Comparison of ENCODE assay signal across 10 cellular contexts in the genomic region with DNA sequence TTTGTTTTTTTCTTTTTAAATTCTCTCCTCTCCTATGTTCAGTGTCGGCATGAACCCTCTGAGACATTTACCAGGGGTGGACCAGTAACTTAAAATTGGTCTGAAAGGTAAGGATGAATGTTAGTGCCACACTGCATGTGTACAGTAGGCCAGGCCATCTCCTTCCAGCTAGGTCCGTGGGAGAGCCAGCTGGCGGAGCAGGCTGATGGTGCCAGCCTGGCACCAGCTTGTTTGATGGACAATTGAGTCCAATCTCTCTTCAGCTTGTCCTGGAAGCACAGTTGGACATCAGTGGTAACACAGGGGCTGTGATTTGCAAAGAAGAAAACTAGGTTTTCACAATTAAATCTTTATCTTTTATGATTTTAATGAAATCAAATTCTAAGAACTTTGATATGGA.
A peak's percentile ranks its signal among the peaks of the same experiment; 100 is the strongest.
DNase-seq lines count a peak whose midpoint lies in the region; ATAC-seq, FAIRE-seq and TF ChIP-seq lines count a peak whose summit lies in the region.
"Had no signal": no experiment of that assay in that cellular context is flagged by ENCODE, and none has a peak within 500 bp of the region (broad histone marks: within the 10 kb centered on the region; RNA-seq: fewer than 3 reads in every experiment).

No MANE protein-coding gene starts in this region.

- H3K27ac Mint-ChIP-seq in activated T-helper 2 cell treated with anti-CD3 and anti-CD28 coated beads, Interferon-gamma antibody, Interleukin-2, Interleukin-4, amounts not matched to agents 10 μg/mL and 5 μg/mL and 100 μg/mL, durations not matched to agents 14 hours and 24 hours and 36 hours = peak overlapping the region; percentile 89
- H3K27ac Mint-ChIP-seq: nephron progenitor cell had no signal

- no peaks in the 10 kb centered on the region for H3K9me3 ChIP-seq in HepG2 (ENCODE audit: low read length)

- CTCF ChIA-PET in HepG2 (lab: Yijun Ruan, JAX; ENCODE audit: low intra/inter-chr PET ratio, low total read pairs) = interaction anchor here (3.1 kb wide), 1 partner anchor 138 kb away, joined by 18 read pairs; a partner anchor contains a TSS

- POLR2A ChIA-PET in HepG2 (lab: Yijun Ruan, JAX) = interaction anchor here (1.1 to 1.9 kb wide), 2 partner anchors 137 to 138 kb away, joined by 3 to 7 read pairs; a partner anchor contains a TSS

- no peak for TF ChIP-seq POLR2A in HepG2 (IDR thresholded peaks at IDR 0.05; ENCODE audit: insufficient read depth in 1 of 2, low read depth in 2 of 2, low read length in 2 of 2)

- FAIRE-seq in HepG2 (lab: Jason Lieb, UNC) = no peak

- H3K27me3 ChIP-seq in HepG2 (ENCODE audit: control insufficient read depth in 1 of 2, insufficient read depth in 2 of 2, low read length in 2 of 2) = no peaks in the 10 kb centered on the region

- intact Hi-C loops in activated T-helper 2 cell treated with anti-CD3 and anti-CD28 coated beads, Interferon-gamma antibody, Interleukin-2, Interleukin-4, amounts not matched to agents 10 μg/mL and 5 μg/mL and 100 μg/mL, durations not matched to agents 14 hours and 24 hours and 36 hours (cut with micrococcal nuclease) = loop anchor here (1.0 to 10.0 kb wide), 3 partner anchors 60 to 136 kb away; a partner anchor contains a TSS
- intact Hi-C loops in HepG2 (cut with micrococcal nuclease; ENCODE audit: unreplicated experiment) = loop anchor here (1.0 to 10.0 kb wide), 3 partner anchors 67 to 340 kb away; a partner anchor contains a TSS

- no peaks in the 10 kb centered on the region for H3K9me3 Mint-ChIP-seq in activated T-cell treated with anti-CD3 and anti-CD28 coated beads, Interleukin-2, amount 50 U/mL, for 4 hours
- no peaks in the 10 kb centered on the region for H3K9me3 Mint-ChIP-seq in activated T-helper 2 cell treated with anti-CD3 and anti-CD28 coated beads, Interferon-gamma antibody, Interleukin-2, Interleukin-4, amounts not matched to agents 10 μg/mL and 5 μg/mL and 100 μg/mL, durations not matched to agents 14 hours and 24 hours and 36 hours
- H3K9me3 Mint-ChIP-seq: H9, nephron progenitor cell had no signal

- no peak for TF ChIP-seq RAD21 in HepG2 (CRISPR knock-in tag; IDR thresholded peaks at IDR 0.05)

- H3K4me1 ChIP-seq in HepG2 (ENCODE audit: insufficient read depth, low read length) = peaks cover 21% of the 10 kb centered on the region

- no peak overlapping the region for H2AFZ ChIP-seq in HepG2 (ENCODE audit: low read length)

- H3K4me2 ChIP-seq in HepG2 (ENCODE audit: low read depth, low read length) = peak overlapping the region; percentile 70; the same call in 1 of the 2 replicates

- H3K79me2 ChIP-seq in HepG2 (ENCODE audit: insufficient read depth, low read length) = no peaks in the 10 kb centered on the region

- no peak for DNase-seq in activated T-cell treated with anti-CD3 and anti-CD28 coated beads, Interleukin-2, amount 50 U/mL, for 4 hours
- DNase-seq in activated T-cell treated with anti-CD3 and anti-CD28 coated beads for 4 hours (no peak), HepG2 (ENCODE audit: low spot score) (no peak), DMS53 (lab: John Stamatoyannopoulos, UW) (no peak), SW480 (ENCODE audit: low spot score) (no peak)
- no peak for DNase-seq in activated T-helper 2 cell treated with anti-CD3 and anti-CD28 coated beads, Interferon-gamma antibody, Interleukin-2, Interleukin-4, amounts not matched to agents 10 μg/mL and 5 μg/mL and 100 μg/mL, durations not matched to agents 14 hours and 24 hours and 36 hours (ENCODE audit: low spot score)

- no peak overlapping the region for H3K9ac ChIP-seq in HepG2 (ENCODE audit: insufficient read depth, low read depth, low read length)

- no TSS peak for BruUV-seq in HepG2 (replicated peaks; lab: Mats Ljungman, UMichigan)

- peak overlapping the region; percentile 86 for H3K4me3 Mint-ChIP-seq in activated T-cell treated with anti-CD3 and anti-CD28 coated beads, Interleukin-2, amount 50 U/mL, for 4 hours
- H3K4me3 Mint-ChIP-seq in activated T-helper 2 cell treated with anti-CD3 and anti-CD28 coated beads, Interferon-gamma antibody, Interleukin-2, Interleukin-4, amounts not matched to agents 10 μg/mL and 5 μg/mL and 100 μg/mL, durations not matched to agents 14 hours and 24 hours and 36 hours (ENCODE audit: low read depth) = peak overlapping the region; percentile 80
- H3K4me3 Mint-ChIP-seq: H9 had no signal

- H3K36me3 ChIP-seq in HepG2 (replicated peaks in 1 of 2; ENCODE audit: control insufficient read depth in 1 of 2, insufficient read depth in 2 of 2, low read length in 2 of 2) = peaks cover 1 to 17% of the 10 kb centered on the region in 2 experiments; a peak in 2 of 5 replicates

- H3K4me3 ChIP-seq in HepG2 (replicated peaks in 1 of 3; ENCODE audit: insufficient read depth in 1 of 3, low read depth in 2 of 3, low read length in 3 of 3) = no peak overlapping the region

- H4K20me1 ChIP-seq in HepG2 (ENCODE audit: insufficient read depth, low read length) = no peaks in the 10 kb centered on the region

- no peak for ATAC-seq in activated T-cell treated with anti-CD3 and anti-CD28 coated beads, Interleukin-2, amount 50 U/mL, for 4 hours
- ATAC-seq in HepG2 = no peak
- ATAC-seq in activated CD4-positive, CD25-positive, alpha-beta regulatory T cell treated with anti-CD3 and anti-CD28 coated beads, Interleukin-2, amount 50 U/mL, for 24 hours = no peak

- peaks cover 18% of the 10 kb centered on the region for H3K4me1 Mint-ChIP-seq in activated T-cell treated with anti-CD3 and anti-CD28 coated beads, Interleukin-2, amount 50 U/mL, for 4 hours (ENCODE audit: low read depth)
- H3K4me1 Mint-ChIP-seq in activated T-helper 2 cell treated with anti-CD3 and anti-CD28 coated beads, Interferon-gamma antibody, Interleukin-2, Interleukin-4, amounts not matched to agents 10 μg/mL and 5 μg/mL and 100 μg/mL, durations not matched to agents 14 hours and 24 hours and 36 hours (ENCODE audit: low read depth) = peaks cover 25% of the 10 kb centered on the region

- H3K27ac ChIP-seq in HepG2 (ENCODE audit: extremely low read length, insufficient read depth, low read length) (no peak overlapping the region), temporal lobe (ENCODE audit: low read depth, low read length) (peak overlapping the region; percentile 53)

- TF ChIP-seq EP300 in HepG2 (IDR thresholded peaks at IDR 0.05; ENCODE audit: low read depth in 2 of 2, low read length in 2 of 2) (no peak), HepG2 (CRISPR knock-in tag; IDR thresholded peaks at IDR 0.05; ENCODE audit: borderline replicate concordance) (no peak)

- 90% methylated on average over 3 of the region's 3 CpGs for WGBS in HepG2 (ENCODE audit: low lambda C conversion rate)

- in situ Hi-C loops in HepG2 (cut with HindIII; ENCODE audit: extremely low pct_ligation_motif_present, low pct_unique_long_range_greater_than_20kb) = loop anchor here (25.0 kb wide), 1 partner anchor 317 kb away; a partner anchor contains a TSS

- no peak for TF ChIP-seq CTCF in HepG2 (CRISPR knock-in tag; IDR thresholded peaks at IDR 0.05)

- peaks cover 8% of the 10 kb centered on the region for H3K36me3 Mint-ChIP-seq in activated T-cell treated with anti-CD3 and anti-CD28 coated beads, Interleukin-2, amount 50 U/mL, for 4 hours (ENCODE audit: insufficient read depth)
- no peaks in the 10 kb centered on the region for H3K36me3 Mint-ChIP-seq in activated T-helper 2 cell treated with anti-CD3 and anti-CD28 coated beads, Interferon-gamma antibody, Interleukin-2, Interleukin-4, amounts not matched to agents 10 μg/mL and 5 μg/mL and 100 μg/mL, durations not matched to agents 14 hours and 24 hours and 36 hours (ENCODE audit: low read depth)

- no peaks in the 10 kb centered on the region for H3K27me3 Mint-ChIP-seq in activated T-cell treated with anti-CD3 and anti-CD28 coated beads, Interleukin-2, amount 50 U/mL, for 4 hours (ENCODE audit: low read depth)
- H3K27me3 Mint-ChIP-seq in activated T-helper 2 cell treated with anti-CD3 and anti-CD28 coated beads, Interferon-gamma antibody, Interleukin-2, Interleukin-4, amounts not matched to agents 10 μg/mL and 5 μg/mL and 100 μg/mL, durations not matched to agents 14 hours and 24 hours and 36 hours (ENCODE audit: low read depth) = no peaks in the 10 kb centered on the region

TF ChIP-seq in HepG2, 621 proteins besides CTCF, POLR2A, EP300 and RAD21 (continues in another document):
- TF ChIP-seq, protein P1, sequence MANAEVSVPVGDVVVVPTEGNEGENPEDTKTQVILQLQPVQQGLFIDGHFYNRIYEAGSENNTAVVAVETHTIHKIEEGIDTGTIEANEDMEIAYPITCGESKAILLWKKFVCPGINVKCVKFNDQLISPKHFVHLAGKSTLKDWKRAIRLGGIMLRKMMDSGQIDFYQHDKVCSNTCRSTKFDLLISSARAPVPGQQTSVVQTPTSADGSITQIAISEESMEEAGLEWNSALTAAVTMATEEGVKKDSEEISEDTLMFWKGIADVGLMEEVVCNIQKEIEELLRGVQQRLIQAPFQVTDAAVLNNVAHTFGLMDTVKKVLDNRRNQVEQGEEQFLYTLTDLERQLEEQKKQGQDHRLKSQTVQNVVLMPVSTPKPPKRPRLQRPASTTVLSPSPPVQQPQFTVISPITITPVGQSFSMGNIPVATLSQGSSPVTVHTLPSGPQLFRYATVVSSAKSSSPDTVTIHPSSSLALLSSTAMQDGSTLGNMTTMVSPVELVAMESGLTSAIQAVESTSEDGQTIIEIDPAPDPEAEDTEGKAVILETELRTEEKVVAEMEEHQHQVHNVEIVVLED (CRISPR knock-in tag; IDR thresholded peaks at IDR 0.05; ENCODE audit: borderline replicate concordance) = no peak
- TF ChIP-seq, protein P2, sequence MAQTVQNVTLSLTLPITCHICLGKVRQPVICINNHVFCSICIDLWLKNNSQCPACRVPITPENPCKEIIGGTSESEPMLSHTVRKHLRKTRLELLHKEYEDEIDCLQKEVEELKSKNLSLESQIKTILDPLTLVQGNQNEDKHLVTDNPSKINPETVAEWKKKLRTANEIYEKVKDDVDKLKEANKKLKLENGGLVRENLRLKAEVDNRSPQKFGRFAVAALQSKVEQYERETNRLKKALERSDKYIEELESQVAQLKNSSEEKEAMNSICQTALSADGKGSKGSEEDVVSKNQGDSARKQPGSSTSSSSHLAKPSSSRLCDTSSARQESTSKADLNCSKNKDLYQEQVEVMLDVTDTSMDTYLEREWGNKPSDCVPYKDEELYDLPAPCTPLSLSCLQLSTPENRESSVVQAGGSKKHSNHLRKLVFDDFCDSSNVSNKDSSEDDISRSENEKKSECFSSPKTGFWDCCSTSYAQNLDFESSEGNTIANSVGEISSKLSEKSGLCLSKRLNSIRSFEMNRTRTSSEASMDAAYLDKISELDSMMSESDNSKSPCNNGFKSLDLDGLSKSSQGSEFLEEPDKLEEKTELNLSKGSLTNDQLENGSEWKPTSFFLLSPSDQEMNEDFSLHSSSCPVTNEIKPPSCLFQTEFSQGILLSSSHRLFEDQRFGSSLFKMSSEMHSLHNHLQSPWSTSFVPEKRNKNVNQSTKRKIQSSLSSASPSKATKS (CRISPR knock-in tag; IDR thresholded peaks at IDR 0.05) = no peak
- TF ChIP-seq CCDC6 (CRISPR knock-in tag; IDR thresholded peaks at IDR 0.05) (no peak), SOX6 (IDR thresholded peaks at IDR 0.05) (no peak), SOX6 (CRISPR knock-in tag; IDR thresholded peaks at IDR 0.05) (no peak), ZNF7 (CRISPR knock-in tag; IDR thresholded peaks at IDR 0.05) (no peak)
